In genomic region chr14:103696466-103697071, GRCh38 we compare ENCODE assay signal across 9 cellular contexts. TPM values are rescaled to one million over a fixed set of nuclear protein-coding genes. Genes with fewer than 3 reads are reported as not detected.
DNase-seq lines count a peak whose midpoint lies in the region; ATAC-seq, FAIRE-seq and TF ChIP-seq lines count a peak whose summit lies in the region.
"Had no signal": no experiment of that assay in that cellular context is flagged by ENCODE, and none has a peak within 500 bp of the region (broad histone marks: within the 10 kb centered on the region; RNA-seq: fewer than 3 reads in every experiment).

No MANE protein-coding gene starts in this region.

- FAIRE-seq in HTR-8/SVneo (lab: Jason Lieb, UNC) = no peak

- H3K4me1 ChIP-seq in HEK293 (ENCODE audit: control insufficient read depth, insufficient read depth, low read length) (peaks cover 11% of the 10 kb centered on the region), ascending aorta (peaks cover 13 to 35% of the 10 kb centered on the region in 2 donors)

- DNase-seq in ascending aorta (ENCODE audit: low spot score in 2 of 2) (peak in 1 of 2 donors; percentile 70), hepatic stellate cell (ENCODE audit: low spot score) (peak; percentile 65), smooth muscle cell of the brain vasculature (ENCODE audit: low read depth, low spot score) (peak; percentile 59), GM13977 (ENCODE audit: low spot score) (no peak), NCI-H1436 treated with DMSO at 0.1 percent for 48 hours (lab: John Stamatoyannopoulos, UW) (no peak), HTR-8/SVneo (ENCODE audit: insufficient read length, low spot score) (no peak)

- ATAC-seq in GM19324 (IDR thresholded peaks at IDR 0.05; ENCODE audit: low FRiP score, unreplicated experiment) = no peak

- H3K27me3 ChIP-seq in ascending aorta = no peaks in the 10 kb centered on the region

- TF ChIP-seq CTCF in HEK293 (tag by site-specific recombination; IDR thresholded peaks at IDR 0.05) = no peak
- TF ChIP-seq CTCF in ascending aorta (IDR thresholded peaks at IDR 0.05) = no peak
- no peak for TF ChIP-seq CTCF in GM13977 (IDR thresholded peaks at IDR 0.05; ENCODE audit: extremely low read depth, insufficient read depth, missing control alignments)

- H3K27ac ChIP-seq in HEK293 (ENCODE audit: extremely low read depth, low read depth, low read length) (0 out of 2 replicates have a peak overlapping the region, but pooled peaks have one; percentile 25), ascending aorta (peak overlapping the region; percentile 8 to 55)
- H3K27ac ChIP-seq: HL-60 had no signal

- CTCF ChIA-PET in HEK293 (lab: Yijun Ruan, JAX) = no interaction called here

- intact Hi-C loops in ascending aorta (cut with DNase I) = no loop called here

- H3K9me3 ChIP-seq in HEK293 (ENCODE audit: control insufficient read depth, insufficient read depth, low read depth, low read length) = no peaks in the 10 kb centered on the region
- H3K9me3 ChIP-seq in ascending aorta = no peaks in the 10 kb centered on the region

- in situ Hi-C loops in GM13977 (cut with MboI; ENCODE audit: low pct_unique_long_range_greater_than_20kb, low sequenced_read_pairs, unreplicated experiment) = no loop called here

- POLR2A ChIA-PET in HEK293 (lab: Yijun Ruan, JAX) = no interaction called here

- no peak overlapping the region for H3K4me3 ChIP-seq in HEK293 (ENCODE audit: low read depth, low read length)
- no peak overlapping the region for H3K4me3 ChIP-seq in ascending aorta

- H3K36me3 ChIP-seq in HEK293 (ENCODE audit: control insufficient read depth in 2 of 2, insufficient read depth in 1 of 2, low read length in 2 of 2) (peaks cover 6 to 78% of the 10 kb centered on the region in 2 experiments; a peak in 2 of 3 replicates), ascending aorta (peaks cover 50 to 74% of the 10 kb centered on the region in 2 donors)

TF ChIP-seq in HEK293, 187 proteins besides CTCF, POLR2A, EP300 and RAD21:
- TF ChIP-seq ZNF600 (tag by site-specific recombination; IDR thresholded peaks at IDR 0.05) (peak; percentile 84), KLF9 (tag by site-specific recombination; IDR thresholded peaks at IDR 0.05; ENCODE audit: low read depth) (peak; percentile 22; the same call in 1 of the 2 replicates), ZBTB48 (tag by site-specific recombination; IDR thresholded peaks at IDR 0.05) (peak; percentile 67), ZNF529 (tag by site-specific recombination; IDR thresholded peaks at IDR 0.05; ENCODE audit: insufficient replicate concordance) (no peak), KLF10 (tag by site-specific recombination; IDR thresholded peaks at IDR 0.05) (no peak), ZNF302 (tag by site-specific recombination; IDR thresholded peaks at IDR 0.05; ENCODE audit: low read depth) (no peak), KLF1 (tag by site-specific recombination; IDR thresholded peaks at IDR 0.05) (0 out of 2 replicates have a peak, but pooled peaks have one; percentile 26), ZIC2 (tag by site-specific recombination; IDR thresholded peaks at IDR 0.05) (peak; percentile 77), REPIN1 (tag by site-specific recombination; IDR thresholded peaks at IDR 0.05; ENCODE audit: low read depth) (no peak)

RNA-seq across cellular contexts. Expression of gene XRCC3, which starts 18.7 kb away (rescaled TPM):
- total RNA-seq in ascending aorta = 9.0 TPM

RNA-seq across cellular contexts. Expression of gene ZFYVE21, which starts 19.0 kb away (rescaled TPM):
- 219 TPM for total RNA-seq in ascending aorta

Comparison
In these comparisons a context has a peak if more than half of its experiments do, and no peak if none do; other contexts are left out.
1. DNase-seq: peak in hepatic stellate cell (single experiment) and smooth muscle cell of the brain vasculature (single experiment); none in GM13977 (single experiment), NCI-H1436 treated with DMSO at 0.1 percent for 48 hours (single experiment) and HTR-8/SVneo (single experiment).